8 cellular contexts compared by ENCODE assay signal in genomic region chr5:139458580-139459407, GRCh38. TPM values are rescaled to one million over a fixed set of nuclear protein-coding genes. Genes with fewer than 3 reads are reported as not detected.
DNase-seq lines count a peak whose midpoint lies in the region; ATAC-seq lines count a peak whose summit lies in the region.

No MANE protein-coding gene starts in this region.

- no peaks in the 10 kb centered on the region for H3K27me3 Mint-ChIP-seq in CD4-positive, alpha-beta memory T cell

- CTCF ChIA-PET in CD4-positive, alpha-beta memory T cell (lab: Charles Lee; ENCODE audit: partially characterized antibody) = interaction anchor here (0.9 to 3.6 kb wide), 10 partner anchors 11 to 174 kb away, joined by 3 to 32 read pairs (median 4); partner anchors contain the start of genes DNAJC18 and STING1

- DNase-seq in CD4-positive, alpha-beta memory T cell = peak; percentile 83 to 94 (median 86)
- DNase-seq in NOMO-1 treated with DMSO at 0.1 percent for 48 hours (lab: John Stamatoyannopoulos, UW; ENCODE audit: unreplicated experiment) (peak; percentile 48), iPS-NIHi7 (ENCODE audit: extremely low spot score) (peak; percentile 16), NCI-H128 (lab: John Stamatoyannopoulos, UW; ENCODE audit: unreplicated experiment) (no peak), NCI-H2171 treated with DMSO at 0.1 percent for 48 hours (lab: John Stamatoyannopoulos, UW) (no peak)
- peak; percentile 70 for DNase-seq in activated T-helper 9 cell treated with anti-CD3 and anti-CD28 coated beads, Interleukin-2, amount 50 U/mL, for 16 hours (ENCODE audit: low read depth)
- DNase-seq in stimulated activated CD8-positive, alpha-beta memory T cell treated with anti-CD3 and anti-CD28 coated beads, Interleukin-7, amount 100 ng/mL, for 24 hours (ENCODE audit: low read depth) = peak; percentile 43

- peaks cover 0 to 2% (median 0%) of the 10 kb centered on the region in 8 donors for H3K9me3 Mint-ChIP-seq in CD4-positive, alpha-beta memory T cell

- no peaks in the 10 kb centered on the region for H3K36me3 Mint-ChIP-seq in CD4-positive, alpha-beta memory T cell

- H3K36me3 ChIP-seq in CD4-positive, alpha-beta memory T cell (ENCODE audit: insufficient read depth, low read length) = no peaks in the 10 kb centered on the region

- H3K4me1 Mint-ChIP-seq in CD4-positive, alpha-beta memory T cell = peaks cover 39 to 68% (median 53%) of the 10 kb centered on the region in 4 donors

- peaks cover 60% of the 10 kb centered on the region for H3K4me1 ChIP-seq in CD4-positive, alpha-beta memory T cell (ENCODE audit: insufficient read depth, low read length)

- intact Hi-C loops in CD4-positive, alpha-beta memory T cell (cut with micrococcal nuclease) = loop anchor here (1.0 kb wide), 5 partner anchors 12 to 55 kb away; partner anchors contain the start of genes DNAJC18 and STING1

- H3K27ac Mint-ChIP-seq in CD4-positive, alpha-beta memory T cell = peak overlapping the region; percentile 91 to 98 (median 96)

- peak overlapping the region in 1 of 2 donors; percentile 20 for H3K4me3 ChIP-seq in CD4-positive, alpha-beta memory T cell (ENCODE audit: low read length in 2 of 2)

- H3K9me3 ChIP-seq in CD4-positive, alpha-beta memory T cell (ENCODE audit: control insufficient read depth in 1 of 2, low read length in 2 of 2) = no peaks in the 10 kb centered on the region

- H3K4me3 Mint-ChIP-seq in CD4-positive, alpha-beta memory T cell = peak overlapping the region in 7 of 8 donors; percentile 64 to 89 (median 76)

- no peaks in the 10 kb centered on the region for H3K27me3 ChIP-seq in CD4-positive, alpha-beta memory T cell (ENCODE audit: insufficient read depth, low read length)

- POLR2A ChIA-PET in CD4-positive, alpha-beta memory T cell (lab: Charles Lee; ENCODE audit: partially characterized antibody) = interaction anchor here (0.5 to 10.1 kb wide), 12 partner anchors 9 to 183 kb away, joined by 3 to 171 read pairs (median 6); partner anchors contain the start of genes DNAJC18, SMIM33, SPATA24 and STING1

- peak; percentile 60 for ATAC-seq in GM21737 (IDR thresholded peaks at IDR 0.05; ENCODE audit: unreplicated experiment)

- peak overlapping the region; percentile 68 for H3K27ac ChIP-seq in CD4-positive, alpha-beta memory T cell (ENCODE audit: low read depth, low read length)

RNA-seq across cellular contexts. Expression of gene ECSCR, which starts 3.7 kb away (rescaled TPM):
- under 1 TPM; 0.32 to 0.33 TPM for total RNA-seq in CD4-positive, alpha-beta memory T cell
- not detected for polyA plus RNA-seq in CD4-positive, alpha-beta memory T cell

RNA-seq across cellular contexts. Expression of gene SMIM33, which starts 12.0 kb away (rescaled TPM):
- 1 to 10 TPM; 1.1 to 1.2 TPM for total RNA-seq in CD4-positive, alpha-beta memory T cell
- under 1 TPM; 0.31 to 0.94 TPM for polyA plus RNA-seq in CD4-positive, alpha-beta memory T cell

RNA-seq across cellular contexts. Expression of gene DNAJC18, which starts 19.5 kb away (rescaled TPM):
- total RNA-seq in CD4-positive, alpha-beta memory T cell = 1 to 10 TPM; 6.2 to 7.3 TPM
- polyA plus RNA-seq in CD4-positive, alpha-beta memory T cell = 1 to 10 TPM; 1.8 to 6.5 TPM

RNA-seq across cellular contexts. Expression of gene STING1, which starts 23.8 kb away (rescaled TPM):
- total RNA-seq in CD4-positive, alpha-beta memory T cell = 100 to 1,000 TPM; 141 to 144 TPM
- polyA plus RNA-seq in CD4-positive, alpha-beta memory T cell = 100 to 1,000 TPM; 124 to 176 TPM

RNA-seq across cellular contexts. Expression of gene SPATA24, which starts 54.9 kb away (rescaled TPM):
- total RNA-seq in CD4-positive, alpha-beta memory T cell = 1 to 10 TPM; 5.6 to 7.5 TPM
- 1 to 10 TPM; 4.2 to 5.6 TPM for polyA plus RNA-seq in CD4-positive, alpha-beta memory T cell

Comparison
In these comparisons a context has a peak if more than half of its experiments do, and no peak if none do; other contexts are left out.
1. DNase-seq: peak in CD4-positive, alpha-beta memory T cell (5 of 5), NOMO-1 treated with DMSO at 0.1 percent for 48 hours (single experiment), activated T-helper 9 cell treated with anti-CD3 and anti-CD28 coated beads, Interleukin-2, amount 50 U/mL, for 16 hours (single experiment), iPS-NIHi7 (single experiment) and stimulated activated CD8-positive, alpha-beta memory T cell treated with anti-CD3 and anti-CD28 coated beads, Interleukin-7, amount 100 ng/mL, for 24 hours (single experiment); none in NCI-H128 (single experiment) and NCI-H2171 treated with DMSO at 0.1 percent for 48 hours (single experiment).